ENCODE assay signal across 29 cellular contexts in genomic region chr7:16271355-16271754, GRCh38.
DNase-seq lines count a peak whose midpoint lies in the region; ATAC-seq and TF ChIP-seq lines count a peak whose summit lies in the region.
"Had no signal": no experiment of that assay in that cellular context is flagged by ENCODE, and none has a peak within 500 bp of the region (broad histone marks: within the 10 kb centered on the region; RNA-seq: fewer than 3 reads in every experiment).

No MANE protein-coding gene starts in this region.

- peaks cover 13% of the 10 kb centered on the region for H3F3A ChIP-seq in Loucy (ENCODE audit: low read depth)

- H3K9ac ChIP-seq in Loucy (ENCODE audit: low read depth, low read length, poor library complexity, severe bottlenecking) = no peak overlapping the region

- H4K20me1 ChIP-seq in Loucy (ENCODE audit: insufficient read depth, low read length, poor library complexity, severe bottlenecking) = no peaks in the 10 kb centered on the region

- H3K9me2 ChIP-seq in Loucy (replicated peaks; ENCODE audit: low read depth, low read length) = no peaks in the 10 kb centered on the region

- H3K27me3 ChIP-seq in Loucy (ENCODE audit: insufficient read depth, low read length, poor library complexity, severe bottlenecking) = no peaks in the 10 kb centered on the region
- H3K27me3 ChIP-seq: gastroesophageal sphincter, left lung had no signal

- H3K9me3 Mint-ChIP-seq in activated T-cell treated with anti-CD3 and anti-CD28 coated beads, Interleukin-2, amount 50 U/mL, for 72 hours = no peaks in the 10 kb centered on the region
- H3K9me3 Mint-ChIP-seq: central memory CD8-positive, alpha-beta T cell; type B pancreatic cell had no signal

- H3K36me3 Mint-ChIP-seq in activated T-cell treated with anti-CD3 and anti-CD28 coated beads, Interleukin-2, amount 50 U/mL, for 72 hours (ENCODE audit: insufficient read depth in 2 of 2) = no peaks in the 10 kb centered on the region
- H3K36me3 Mint-ChIP-seq: stimulated activated effector memory CD8-positive, alpha-beta T cell treated with anti-CD3 and anti-CD28 coated beads, Interleukin-12 subunit alpha, Interleukin-12 subunit beta, amount 100 ng/mL, for 72 hours; type B pancreatic cell had no signal

- H3K36me3 ChIP-seq in Loucy (ENCODE audit: insufficient read depth, low read length) = no peaks in the 10 kb centered on the region
- H3K36me3 ChIP-seq: HAP-1, left lung, prostate gland had no signal

- no peaks in the 10 kb centered on the region for H3K79me2 ChIP-seq in Loucy (ENCODE audit: insufficient read depth, low read length)

- H3K4me1 Mint-ChIP-seq in activated T-cell treated with anti-CD3 and anti-CD28 coated beads, Interleukin-2, amount 50 U/mL, for 72 hours (ENCODE audit: low read depth) = no peaks in the 10 kb centered on the region
- H3K4me1 Mint-ChIP-seq: activated CD4-positive, alpha-beta T cell treated with anti-CD3 and anti-CD28 coated beads for 36 hours; B cell; central memory CD8-positive, alpha-beta T cell; stimulated activated effector memory CD8-positive, alpha-beta T cell treated with anti-CD3 and anti-CD28 coated beads, Interleukin-12 subunit alpha, Interleukin-12 subunit beta, amount 100 ng/mL, for 72 hours had no signal

- no peak overlapping the region for H3K4me3 ChIP-seq in Loucy (ENCODE audit: low read length, poor library complexity, severe bottlenecking)
- H3K4me3 ChIP-seq: A549, gastroesophageal sphincter, HAP-1, left lung, PC-9, prostate gland had no signal

- DNase-seq in activated CD4-positive, alpha-beta T cell treated with anti-CD3 and anti-CD28 coated beads for 4 hours = no peak
- no peak for DNase-seq in NCI-H1436 treated with DMSO at 0.1 percent for 48 hours (lab: John Stamatoyannopoulos, UW)
- no peak for DNase-seq in activated T-cell treated with anti-CD3 and anti-CD28 coated beads, Interleukin-2, amount 50 U/mL, for 72 hours
- DNase-seq: activated CD4-positive, alpha-beta T cell treated with anti-CD3 and anti-CD28 coated beads for 36 hours; activated CD8-positive, alpha-beta memory T cell treated with anti-CD3 and anti-CD28 coated beads for 24 hours; activated gamma-delta T cell; left lung; NCI-H187; NCI-H2171; NCI-H510A; NK-92 treated with Interleukin-12 subunit alpha and Interleukin-12 subunit beta, amount 100 ng/mL, for 24 hours; PC-9; Right ventricle myocardium superior; stimulated activated CD4-positive, alpha-beta T cell treated with anti-CD3 and anti-CD28 coated beads, Interleukin-12 subunit alpha, Interleukin-12 subunit beta, amount 100 ng/mL, for 4 hours; stimulated activated CD4-positive, alpha-beta T cell treated with anti-CD3 and anti-CD28 coated beads, Interleukin-4, amount 100 ng/mL, for 24 hours had no signal

- H3K27me3 Mint-ChIP-seq in activated T-cell treated with anti-CD3 and anti-CD28 coated beads, Interleukin-2, amount 50 U/mL, for 72 hours (ENCODE audit: low read depth) = no peaks in the 10 kb centered on the region
- H3K27me3 Mint-ChIP-seq: activated CD4-positive, alpha-beta T cell treated with anti-CD3 and anti-CD28 coated beads for 36 hours; B cell; central memory CD8-positive, alpha-beta T cell; type B pancreatic cell had no signal

- H3K4me3 Mint-ChIP-seq in activated T-cell treated with anti-CD3 and anti-CD28 coated beads, Interleukin-2, amount 50 U/mL, for 72 hours = no peak overlapping the region
- H3K4me3 Mint-ChIP-seq: activated CD4-positive, alpha-beta T cell treated with anti-CD3 and anti-CD28 coated beads for 36 hours; B cell; central memory CD8-positive, alpha-beta T cell; stimulated activated effector memory CD8-positive, alpha-beta T cell treated with anti-CD3 and anti-CD28 coated beads, Interleukin-12 subunit alpha, Interleukin-12 subunit beta, amount 100 ng/mL, for 72 hours; type B pancreatic cell had no signal

- peak; percentile 80 for ATAC-seq in GM18498 (IDR thresholded peaks at IDR 0.05; ENCODE audit: unreplicated experiment)
- ATAC-seq in GM21381 (IDR thresholded peaks at IDR 0.05; ENCODE audit: unreplicated experiment) = peak; percentile 62
- ATAC-seq in HG02938 (IDR thresholded peaks at IDR 0.05; ENCODE audit: unreplicated experiment) = peak; percentile 81
- no peak for ATAC-seq in activated T-cell treated with anti-CD3 and anti-CD28 coated beads, Interleukin-2, amount 50 U/mL, for 72 hours (replicated peaks in 1 of 2)
- ATAC-seq in esophagus mucosa = no peak
- ATAC-seq: A549; activated CD4-positive, alpha-beta T cell treated with anti-CD3 and anti-CD28 coated beads for 36 hours; gastroesophageal sphincter; left lung; sciatic nerve; stimulated activated effector memory CD8-positive, alpha-beta T cell treated with anti-CD3 and anti-CD28 coated beads, Interleukin-12 subunit alpha, Interleukin-12 subunit beta, amount 100 ng/mL, for 72 hours had no signal

- no peak for TF ChIP-seq CTCF in Loucy (conservative IDR thresholded peaks at IDR 0.05; ENCODE audit: low read length)

- peak overlapping the region; percentile 12 for H3K4me2 ChIP-seq in Loucy (ENCODE audit: low read depth, low read length, poor library complexity, severe bottlenecking)
- H3K4me2 ChIP-seq: A549 had no signal

- no peaks in the 10 kb centered on the region for H3K9me3 ChIP-seq in Loucy (ENCODE audit: insufficient read depth, low read depth, low read length)
- H3K9me3 ChIP-seq: A549, gastroesophageal sphincter, HAP-1, left lung, prostate gland had no signal

- peaks cover 53% of the 10 kb centered on the region for H3K4me1 ChIP-seq in Loucy (ENCODE audit: insufficient read depth, low read length, poor library complexity, severe bottlenecking)
- H3K4me1 ChIP-seq: A549, gastroesophageal sphincter, left lung, prostate gland had no signal

- H3K27ac Mint-ChIP-seq in activated T-cell treated with anti-CD3 and anti-CD28 coated beads, Interleukin-2, amount 50 U/mL, for 72 hours = no peak overlapping the region
- H3K27ac Mint-ChIP-seq: activated CD4-positive, alpha-beta T cell treated with anti-CD3 and anti-CD28 coated beads for 36 hours; B cell; stimulated activated effector memory CD8-positive, alpha-beta T cell treated with anti-CD3 and anti-CD28 coated beads, Interleukin-12 subunit alpha, Interleukin-12 subunit beta, amount 100 ng/mL, for 72 hours; type B pancreatic cell had no signal

- no peak overlapping the region for H2AFZ ChIP-seq in Loucy (ENCODE audit: low read length)
- H2AFZ ChIP-seq: PC-9 had no signal

Comparison
In these comparisons a context has a peak if more than half of its experiments do, and no peak if none do; other contexts are left out.
1. ATAC-seq: peak in GM18498 (single experiment), GM21381 (single experiment) and HG02938 (single experiment); none in activated T-cell treated with anti-CD3 and anti-CD28 coated beads, Interleukin-2, amount 50 U/mL, for 72 hours (0 of 2) and esophagus mucosa (single experiment).